In genomic region chr2:42618116-42618515, GRCh38 we compare ENCODE assay signal across 2 cellular contexts.
TF ChIP-seq lines count a peak whose summit lies in the region.

No MANE protein-coding gene starts in this region.

TF ChIP-seq in GM23338, 12 proteins besides CTCF, POLR2A, EP300 and RAD21 (continued from another document):
- TF ChIP-seq, protein P1, sequence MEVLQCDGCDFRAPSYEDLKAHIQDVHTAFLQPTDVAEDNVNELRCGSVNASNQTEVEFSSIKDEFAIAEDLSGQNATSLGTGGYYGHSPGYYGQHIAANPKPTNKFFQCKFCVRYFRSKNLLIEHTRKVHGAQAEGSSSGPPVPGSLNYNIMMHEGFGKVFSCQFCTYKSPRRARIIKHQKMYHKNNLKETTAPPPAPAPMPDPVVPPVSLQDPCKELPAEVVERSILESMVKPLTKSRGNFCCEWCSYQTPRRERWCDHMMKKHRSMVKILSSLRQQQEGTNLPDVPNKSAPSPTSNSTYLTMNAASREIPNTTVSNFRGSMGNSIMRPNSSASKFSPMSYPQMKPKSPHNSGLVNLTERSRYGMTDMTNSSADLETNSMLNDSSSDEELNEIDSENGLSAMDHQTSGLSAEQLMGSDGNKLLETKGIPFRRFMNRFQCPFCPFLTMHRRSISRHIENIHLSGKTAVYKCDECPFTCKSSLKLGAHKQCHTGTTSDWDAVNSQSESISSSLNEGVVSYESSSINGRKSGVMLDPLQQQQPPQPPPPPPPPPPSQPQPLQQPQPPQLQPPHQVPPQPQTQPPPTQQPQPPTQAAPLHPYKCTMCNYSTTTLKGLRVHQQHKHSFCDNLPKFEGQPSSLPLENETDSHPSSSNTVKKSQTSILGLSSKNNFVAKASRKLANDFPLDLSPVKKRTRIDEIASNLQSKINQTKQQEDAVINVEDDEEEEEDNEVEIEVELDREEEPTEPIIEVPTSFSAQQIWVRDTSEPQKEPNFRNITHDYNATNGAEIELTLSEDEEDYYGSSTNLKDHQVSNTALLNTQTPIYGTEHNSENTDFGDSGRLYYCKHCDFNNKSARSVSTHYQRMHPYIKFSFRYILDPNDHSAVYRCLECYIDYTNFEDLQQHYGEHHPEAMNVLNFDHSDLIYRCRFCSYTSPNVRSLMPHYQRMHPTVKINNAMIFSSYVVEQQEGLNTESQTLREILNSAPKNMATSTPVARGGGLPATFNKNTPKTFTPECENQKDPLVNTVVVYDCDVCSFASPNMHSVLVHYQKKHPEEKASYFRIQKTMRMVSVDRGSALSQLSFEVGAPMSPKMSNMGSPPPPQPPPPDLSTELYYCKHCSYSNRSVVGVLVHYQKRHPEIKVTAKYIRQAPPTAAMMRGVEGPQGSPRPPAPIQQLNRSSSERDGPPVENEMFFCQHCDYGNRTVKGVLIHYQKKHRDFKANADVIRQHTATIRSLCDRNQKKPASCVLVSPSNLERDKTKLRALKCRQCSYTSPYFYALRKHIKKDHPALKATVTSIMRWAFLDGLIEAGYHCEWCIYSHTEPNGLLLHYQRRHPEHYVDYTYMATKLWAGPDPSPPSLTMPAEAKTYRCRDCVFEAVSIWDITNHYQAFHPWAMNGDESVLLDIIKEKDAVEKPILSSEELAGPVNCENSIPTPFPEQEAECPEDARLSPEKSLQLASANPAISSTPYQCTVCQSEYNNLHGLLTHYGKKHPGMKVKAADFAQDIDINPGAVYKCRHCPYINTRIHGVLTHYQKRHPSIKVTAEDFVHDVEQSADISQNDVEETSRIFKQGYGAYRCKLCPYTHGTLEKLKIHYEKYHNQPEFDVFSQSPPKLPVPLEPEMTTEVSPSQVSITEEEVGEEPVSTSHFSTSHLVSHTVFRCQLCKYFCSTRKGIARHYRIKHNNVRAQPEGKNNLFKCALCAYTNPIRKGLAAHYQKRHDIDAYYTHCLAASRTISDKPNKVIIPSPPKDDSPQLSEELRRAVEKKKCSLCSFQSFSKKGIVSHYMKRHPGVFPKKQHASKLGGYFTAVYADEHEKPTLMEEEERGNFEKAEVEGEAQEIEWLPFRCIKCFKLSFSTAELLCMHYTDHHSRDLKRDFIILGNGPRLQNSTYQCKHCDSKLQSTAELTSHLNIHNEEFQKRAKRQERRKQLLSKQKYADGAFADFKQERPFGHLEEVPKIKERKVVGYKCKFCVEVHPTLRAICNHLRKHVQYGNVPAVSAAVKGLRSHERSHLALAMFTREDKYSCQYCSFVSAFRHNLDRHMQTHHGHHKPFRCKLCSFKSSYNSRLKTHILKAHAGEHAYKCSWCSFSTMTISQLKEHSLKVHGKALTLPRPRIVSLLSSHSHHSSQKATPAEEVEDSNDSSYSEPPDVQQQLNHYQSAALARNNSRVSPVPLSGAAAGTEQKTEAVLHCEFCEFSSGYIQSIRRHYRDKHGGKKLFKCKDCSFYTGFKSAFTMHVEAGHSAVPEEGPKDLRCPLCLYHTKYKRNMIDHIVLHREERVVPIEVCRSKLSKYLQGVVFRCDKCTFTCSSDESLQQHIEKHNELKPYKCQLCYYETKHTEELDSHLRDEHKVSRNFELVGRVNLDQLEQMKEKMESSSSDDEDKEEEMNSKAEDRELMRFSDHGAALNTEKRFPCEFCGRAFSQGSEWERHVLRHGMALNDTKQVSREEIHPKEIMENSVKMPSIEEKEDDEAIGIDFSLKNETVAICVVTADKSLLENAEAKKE (CRISPR knock-in tag; IDR thresholded peaks at IDR 0.05) = no peak
- TF ChIP-seq NANOG (IDR thresholded peaks at IDR 0.05; ENCODE audit: borderline replicate concordance) (no peak), POLR2AphosphoS5 (IDR thresholded peaks at IDR 0.05; ENCODE audit: low read depth) (no peak), REST (IDR thresholded peaks at IDR 0.05; ENCODE audit: unreplicated experiment) (no peak), CREB1 (CRISPR knock-in tag; IDR thresholded peaks at IDR 0.05; ENCODE audit: low read depth) (no peak), ZNF114 (CRISPR knock-in tag; IDR thresholded peaks at IDR 0.05) (no peak)

TF ChIP-seq in WTC11, 78 proteins besides CTCF, POLR2A, EP300 and RAD21 (continued from another document):
- no peak for TF ChIP-seq STAT6 (CRISPR knock-in tag; conservative IDR thresholded peaks at IDR 0.05; ENCODE audit: low read depth)
